ENCODE assay signal across 9 cellular contexts in genomic region chr6:16576391-16577368, GRCh38.
DNase-seq lines count a peak whose midpoint lies in the region; ATAC-seq and TF ChIP-seq lines count a peak whose summit lies in the region.
"Had no signal": no experiment of that assay in that cellular context is flagged by ENCODE, and none has a peak within 500 bp of the region (broad histone marks: within the 10 kb centered on the region; RNA-seq: fewer than 3 reads in every experiment).

No MANE protein-coding gene starts in this region.

- H3K4me3 ChIP-seq in HEK293 (ENCODE audit: low read depth, low read length), result no peak overlapping the region
- no peak overlapping the region for H3K4me3 ChIP-seq in mucosa of descending colon

- no peak for TF ChIP-seq CTCF in HEK293 (tag by site-specific recombination; IDR thresholded peaks at IDR 0.05)
- no peak for TF ChIP-seq CTCF in mucosa of descending colon (IDR thresholded peaks at IDR 0.05)
- no peak for TF ChIP-seq CTCF in chondrocyte (IDR thresholded peaks at IDR 0.05)
- no peak for TF ChIP-seq CTCF in activated CD8-positive, alpha-beta T cell treated with anti-CD3 and anti-CD28 coated beads for 36 hours (IDR thresholded peaks at IDR 0.05)

- in situ Hi-C loops in KBM-7 (cut with MboI; ENCODE audit: low pct_unique_long_range_greater_than_20kb, low sequenced_read_pairs), result no loop called here

- no peaks in the 10 kb centered on the region for H3K9me3 Mint-ChIP-seq in chondrocyte (ENCODE audit: low read depth)
- no peaks in the 10 kb centered on the region for H3K9me3 Mint-ChIP-seq in activated CD8-positive, alpha-beta T cell treated with anti-CD3 and anti-CD28 coated beads for 36 hours

- peaks cover 6% of the 10 kb centered on the region for H3K36me3 Mint-ChIP-seq in chondrocyte (ENCODE audit: low read depth)
- peaks cover 26% of the 10 kb centered on the region for H3K36me3 Mint-ChIP-seq in activated CD8-positive, alpha-beta T cell treated with anti-CD3 and anti-CD28 coated beads for 36 hours (ENCODE audit: low read depth)

- H3K9me3 ChIP-seq in HEK293 (ENCODE audit: control insufficient read depth, insufficient read depth, low read depth, low read length), result no peaks in the 10 kb centered on the region
- no peaks in the 10 kb centered on the region for H3K9me3 ChIP-seq in mucosa of descending colon

- H3K27me3 Mint-ChIP-seq in chondrocyte (ENCODE audit: low read depth), result no peaks in the 10 kb centered on the region
- H3K27me3 Mint-ChIP-seq in activated CD8-positive, alpha-beta T cell treated with anti-CD3 and anti-CD28 coated beads for 36 hours, result no peaks in the 10 kb centered on the region

- H3K27ac ChIP-seq in HEK293 (ENCODE audit: extremely low read depth, low read depth, low read length), result no peak overlapping the region

- H3K4me1 Mint-ChIP-seq in chondrocyte (ENCODE audit: low read depth), result peaks cover 22% of the 10 kb centered on the region
- peaks cover 4% of the 10 kb centered on the region for H3K4me1 Mint-ChIP-seq in activated CD8-positive, alpha-beta T cell treated with anti-CD3 and anti-CD28 coated beads for 36 hours (ENCODE audit: low read depth)

- POLR2A ChIA-PET in HEK293 (lab: Yijun Ruan, JAX), result no interaction called here
- POLR2A ChIA-PET in activated CD8-positive, alpha-beta T cell treated with anti-CD3 and anti-CD28 coated beads for 36 hours (lab: Charles Lee), result no interaction called here

- peaks cover 0 to 1% of the 10 kb centered on the region in 2 experiments; a peak in 1 of 3 replicates for H3K36me3 ChIP-seq in HEK293 (ENCODE audit: control insufficient read depth in 2 of 2, insufficient read depth in 1 of 2, low read length in 2 of 2)
- no peaks in the 10 kb centered on the region for H3K36me3 ChIP-seq in mucosa of descending colon (ENCODE audit: low read depth)

- intact Hi-C loops in mucosa of descending colon (cut with DNase I, micrococcal nuclease), result no loop called here
- intact Hi-C loops in activated CD8-positive, alpha-beta T cell treated with anti-CD3 and anti-CD28 coated beads for 36 hours (cut with micrococcal nuclease), result no loop called here

- DNase-seq in KBM-7 (peak; percentile 26), mucosa of descending colon (peak in 1 of 3 donors; percentile 35), chondrocyte (ENCODE audit: low spot score) (no peak), GM19240 (ENCODE audit: insufficient read length, low spot score) (no peak)
- no peak for DNase-seq in activated CD8-positive, alpha-beta T cell treated with anti-CD3 and anti-CD28 coated beads for 36 hours
- no peak for DNase-seq in stimulated activated naive CD4-positive, alpha-beta T cell (lab: John Stamatoyannopoulos, UW)
- DNase-seq: NCI-H774 had no signal

- CTCF ChIA-PET in HEK293 (lab: Yijun Ruan, JAX), result no interaction called here
- CTCF ChIA-PET in activated CD8-positive, alpha-beta T cell treated with anti-CD3 and anti-CD28 coated beads for 36 hours (lab: Charles Lee), result interaction anchor here (1.3 kb wide), 1 partner anchor 182 kb away, joined by 3 read pairs; no protein-coding TSS in a partner anchor

- H3K4me1 ChIP-seq in HEK293 (ENCODE audit: control insufficient read depth, insufficient read depth, low read length) (peaks cover 9% of the 10 kb centered on the region), mucosa of descending colon (ENCODE audit: low read depth) (peaks cover 9% of the 10 kb centered on the region)

- peak; percentile 89 for ATAC-seq in GM18867 (IDR thresholded peaks at IDR 0.05; ENCODE audit: unreplicated experiment)
- ATAC-seq in mucosa of descending colon, result peak; percentile 94
- no peak for ATAC-seq in activated CD8-positive, alpha-beta T cell treated with anti-CD3 and anti-CD28 coated beads for 36 hours

- H3K4me3 Mint-ChIP-seq in chondrocyte (ENCODE audit: unreplicated experiment), result no peak overlapping the region
- no peak overlapping the region for H3K4me3 Mint-ChIP-seq in activated CD8-positive, alpha-beta T cell treated with anti-CD3 and anti-CD28 coated beads for 36 hours

- no peak overlapping the region for H3K27ac Mint-ChIP-seq in chondrocyte (ENCODE audit: unreplicated experiment)
- no peak overlapping the region for H3K27ac Mint-ChIP-seq in activated CD8-positive, alpha-beta T cell treated with anti-CD3 and anti-CD28 coated beads for 36 hours

TF ChIP-seq in HEK293, 187 proteins besides CTCF, POLR2A, EP300 and RAD21 (continues in another document):
- TF ChIP-seq ZBTB44 (tag by site-specific recombination; IDR thresholded peaks at IDR 0.05) (peak; percentile 3; the same call in 1 of the 2 replicates), ZNF596 (tag by site-specific recombination; IDR thresholded peaks at IDR 0.05) (no peak), OSR2 (tag by site-specific recombination; IDR thresholded peaks at IDR 0.05) (peak; percentile 54; the same call in 1 of the 2 replicates), BCL11A (tag by site-specific recombination; IDR thresholded peaks at IDR 0.05; ENCODE audit: low read depth) (peak; percentile 37; the same call in 1 of the 2 replicates), ZBTB17 (tag by site-specific recombination; IDR thresholded peaks at IDR 0.05) (peak; percentile 24; the same call in 1 of the 2 replicates), ZNF76 (tag by site-specific recombination; IDR thresholded peaks at IDR 0.05; ENCODE audit: borderline replicate concordance, low read depth) (no peak), ZNF580 (tag by site-specific recombination; IDR thresholded peaks at IDR 0.05) (peak; percentile 79; the same call in 1 of the 2 replicates), ZNF677 (tag by site-specific recombination; IDR thresholded peaks at IDR 0.05) (0 out of 2 replicates have a peak, but pooled peaks have one; percentile 43), KLF9 (tag by site-specific recombination; IDR thresholded peaks at IDR 0.05; ENCODE audit: low read depth) (peak; percentile 28; the same call in 1 of the 2 replicates), ZNF184 (tag by site-specific recombination; IDR thresholded peaks at IDR 0.05) (no peak), ZNF214 (tag by site-specific recombination; IDR thresholded peaks at IDR 0.05; ENCODE audit: borderline replicate concordance) (no peak), PRDM4 (tag by site-specific recombination; IDR thresholded peaks at IDR 0.05) (0 out of 2 replicates have a peak, but pooled peaks have one; percentile 9), ZNF24 (tag by site-specific recombination; IDR thresholded peaks at IDR 0.05) (0 out of 2 replicates have a peak, but pooled peaks have one; percentile 34), ZSCAN23 (tag by site-specific recombination; IDR thresholded peaks at IDR 0.05) (no peak), SP7 (tag by site-specific recombination; IDR thresholded peaks at IDR 0.05) (peak; percentile 98), KLF8 (tag by site-specific recombination; IDR thresholded peaks at IDR 0.05) (peak; percentile 42)
